ENCODE assay signal across 12 cellular contexts in genomic region chr20:6819599-6819998, GRCh38. TPM values are rescaled to one million over a fixed set of nuclear protein-coding genes. Genes with fewer than 3 reads are reported as not detected.
DNase-seq lines count a peak whose midpoint lies in the region; ATAC-seq and TF ChIP-seq lines count a peak whose summit lies in the region.
"Had no signal": no experiment of that assay in that cellular context is flagged by ENCODE, and none has a peak within 500 bp of the region (broad histone marks: within the 10 kb centered on the region; RNA-seq: fewer than 3 reads in every experiment).

No MANE protein-coding gene starts in this region.

- no peak overlapping the region for H3K4me3 ChIP-seq in esophagus squamous epithelium
- H3K4me3 ChIP-seq: gastroesophageal sphincter had no signal

- H3K27ac ChIP-seq in esophagus squamous epithelium: no peak overlapping the region
- H3K27ac ChIP-seq: gastroesophageal sphincter had no signal

- ATAC-seq in HG02623 (IDR thresholded peaks at IDR 0.05; ENCODE audit: unreplicated experiment) (no peak), HG02973 (IDR thresholded peaks at IDR 0.05; ENCODE audit: unreplicated experiment) (no peak)
- ATAC-seq: gastroesophageal sphincter had no signal

- H3K36me3 ChIP-seq in esophagus squamous epithelium: no peaks in the 10 kb centered on the region
- H3K36me3 ChIP-seq: gastroesophageal sphincter had no signal

- no peak for TF ChIP-seq POLR2A in esophagus squamous epithelium (IDR thresholded peaks at IDR 0.05)

- intact Hi-C loops in esophagus squamous epithelium (cut with DNase I): no loop called here

- H3K27ac Mint-ChIP-seq in osteocyte (ENCODE audit: unreplicated experiment): no peak overlapping the region
- H3K27ac Mint-ChIP-seq: brain; stimulated activated naive CD8-positive, alpha-beta T cell treated with anti-CD3 and anti-CD28 coated beads, Interleukin-15, Interleukin-2, amounts not matched to agents 100 ng/mL and 50 ng/mL, for 24 hours had no signal

- H3K9me3 Mint-ChIP-seq in osteocyte (ENCODE audit: unreplicated experiment): no peaks in the 10 kb centered on the region

- H3K4me3 Mint-ChIP-seq in osteocyte (ENCODE audit: unreplicated experiment): no peak overlapping the region
- H3K4me3 Mint-ChIP-seq: brain; stimulated activated naive CD8-positive, alpha-beta T cell treated with anti-CD3 and anti-CD28 coated beads, Interleukin-15, Interleukin-2, amounts not matched to agents 100 ng/mL and 50 ng/mL, for 24 hours had no signal

- H3K27me3 Mint-ChIP-seq in osteocyte (ENCODE audit: unreplicated experiment): peaks cover 30% of the 10 kb centered on the region

- H3K4me1 Mint-ChIP-seq in osteocyte (ENCODE audit: unreplicated experiment): no peaks in the 10 kb centered on the region

- peak; percentile 15 for DNase-seq in NCI-H345 (lab: John Stamatoyannopoulos, UW)
- DNase-seq in NCI-H345 treated with DMSO at 0.1 percent for 48 hours (lab: John Stamatoyannopoulos, UW; ENCODE audit: unreplicated experiment): no peak
- peak; percentile 72 for DNase-seq in NCI-H69 (lab: John Stamatoyannopoulos, UW)
- no peak for DNase-seq in esophagus squamous epithelium (lab: John Stamatoyannopoulos, UW)
- no peak for DNase-seq in osteocyte (ENCODE audit: extremely low spot score, unreplicated experiment)
- DNase-seq in NOMO-1 (lab: John Stamatoyannopoulos, UW; ENCODE audit: unreplicated experiment in 2 of 2): no peak
- DNase-seq: T-helper 9 cell had no signal

- H3K36me3 Mint-ChIP-seq in osteocyte (ENCODE audit: unreplicated experiment): no peaks in the 10 kb centered on the region
- H3K36me3 Mint-ChIP-seq: brain had no signal

- peak in 4 of 6 experiments; percentile 25 to 55 (median 29) for TF ChIP-seq CTCF in esophagus squamous epithelium (IDR thresholded peaks at IDR 0.05)
- TF ChIP-seq CTCF in osteocyte (IDR thresholded peaks at IDR 0.05): peak; percentile 48

- H3K27me3 ChIP-seq in esophagus squamous epithelium: no peaks in the 10 kb centered on the region

- WGBS in esophagus squamous epithelium, 2 donors: 35 to 47% methylated on average over 2 of the region's 2 CpGs

- H3K4me1 ChIP-seq in esophagus squamous epithelium: no peaks in the 10 kb centered on the region
- H3K4me1 ChIP-seq: gastroesophageal sphincter had no signal

- H3K9me3 ChIP-seq in esophagus squamous epithelium: no peaks in the 10 kb centered on the region
- H3K9me3 ChIP-seq: gastroesophageal sphincter had no signal

RNA-seq across cellular contexts. Expression of gene BMP2, which starts 52.1 kb away (rescaled TPM):
- 1 to 10 TPM; 3.5 to 7.6 (median 5.4) TPM for total RNA-seq in esophagus squamous epithelium
- total RNA-seq in osteocyte: 0.68 and 0.86 TPM in 2 replicates

Comparison
In these comparisons a context has a peak if more than half of its experiments do, and no peak if none do; other contexts are left out.
1. DNase-seq: peak in NCI-H345 (single experiment) and NCI-H69 (single experiment); none in NCI-H345 treated with DMSO at 0.1 percent for 48 hours (single experiment), esophagus squamous epithelium (single experiment), osteocyte (single experiment) and NOMO-1 (0 of 2).